Comparison of ENCODE assay signal across 9 cellular contexts in the genomic region with DNA sequence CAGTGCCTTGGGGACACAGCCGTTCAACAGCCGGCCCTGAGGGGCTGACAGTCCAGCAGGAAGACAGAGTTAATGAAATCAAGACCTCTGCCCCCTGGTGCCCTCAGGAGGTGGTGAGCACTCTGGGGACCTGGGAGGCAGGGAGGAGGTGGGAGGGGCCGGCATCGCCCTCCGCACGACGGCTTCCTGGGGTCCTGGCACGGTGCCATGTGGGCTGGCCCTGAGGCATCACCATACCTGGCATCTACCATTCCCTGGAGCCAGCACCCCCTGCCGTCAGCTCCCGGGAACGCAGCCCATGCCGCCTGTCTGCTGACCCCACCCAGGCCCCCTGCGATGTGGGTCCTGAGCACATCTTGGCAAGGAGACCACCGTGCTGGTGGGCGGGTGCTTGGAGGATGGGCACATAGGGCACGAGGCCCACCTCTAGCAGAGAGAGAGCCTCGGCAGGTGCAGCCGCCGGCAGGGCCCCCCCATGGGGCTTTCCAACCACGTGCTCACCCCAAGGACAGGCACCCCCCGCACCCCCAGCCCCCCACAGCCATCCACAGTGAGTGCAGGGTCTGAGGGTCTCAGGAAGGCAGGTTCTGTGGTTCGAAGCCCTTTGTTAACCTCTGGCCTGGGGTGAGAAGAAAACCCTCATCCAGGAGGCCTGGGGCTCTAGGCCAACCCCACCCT. TPM values are rescaled to one million over a fixed set of nuclear protein-coding genes. Genes with fewer than 3 reads are reported as not detected.
DNase-seq lines count a peak whose midpoint lies in the region; ATAC-seq, FAIRE-seq and TF ChIP-seq lines count a peak whose summit lies in the region.
"Had no signal": no experiment of that assay in that cellular context is flagged by ENCODE, and none has a peak within 500 bp of the region (broad histone marks: within the 10 kb centered on the region; RNA-seq: fewer than 3 reads in every experiment).

No MANE protein-coding gene starts in this region.

- peak in 1 of 2 donors; percentile 6 for TF ChIP-seq POLR2A in Peyer's patch (IDR thresholded peaks at IDR 0.05)

- no peak for FAIRE-seq in kidney (lab: Jason Lieb, UNC)
- FAIRE-seq: G401.6 had no signal

- H3K27ac ChIP-seq in cardiac muscle cell = no peak overlapping the region
- H3K27ac ChIP-seq in right atrium auricular region = no peak overlapping the region
- peak overlapping the region in 3 of 4 donors; percentile 53 to 69 (median 62) for H3K27ac ChIP-seq in Peyer's patch
- H3K27ac ChIP-seq in kidney (ENCODE audit: low read depth in 2 of 2, low read length in 2 of 2) = no peak overlapping the region

- H3K27me3 ChIP-seq in cardiac muscle cell = no peaks in the 10 kb centered on the region
- no peaks in the 10 kb centered on the region for H3K27me3 ChIP-seq in right atrium auricular region
- H3K27me3 ChIP-seq in Peyer's patch = no peaks in the 10 kb centered on the region

- TF ChIP-seq CTCF in cardiac muscle cell (IDR thresholded peaks at IDR 0.05; ENCODE audit: low read depth, low read length) (peak; percentile 46), right atrium auricular region (IDR thresholded peaks at IDR 0.05) (peak in 1 of 2 donors; percentile 58), Peyer's patch (IDR thresholded peaks at IDR 0.05) (peak in 5 of 6 experiments; percentile 15 to 93 (median 76)), kidney (IDR thresholded peaks at IDR 0.05; ENCODE audit: borderline replicate concordance, extremely low read depth, insufficient read depth) (peak; percentile 12)

- ATAC-seq in HG03139 (IDR thresholded peaks at IDR 0.05; ENCODE audit: unreplicated experiment) = no peak

- H3K9ac ChIP-seq in kidney (ENCODE audit: low read length in 2 of 2) = no peak overlapping the region

- H3K9me3 ChIP-seq in cardiac muscle cell (ENCODE audit: low read depth) = no peaks in the 10 kb centered on the region
- no peaks in the 10 kb centered on the region for H3K9me3 ChIP-seq in right atrium auricular region
- H3K9me3 ChIP-seq in Peyer's patch = no peaks in the 10 kb centered on the region
- no peaks in the 10 kb centered on the region for H3K9me3 ChIP-seq in kidney (ENCODE audit: control insufficient read depth in 1 of 2, low read length in 2 of 2)

- H3K4me1 ChIP-seq in cardiac muscle cell (ENCODE audit: low read depth) (peaks cover 6% of the 10 kb centered on the region), right atrium auricular region (peaks cover 0 to 3% of the 10 kb centered on the region in 2 donors), Peyer's patch (peaks cover 0 to 36% (median 7%) of the 10 kb centered on the region in 4 donors), kidney (ENCODE audit: control insufficient read depth in 1 of 2, insufficient read depth in 1 of 2, low read depth in 1 of 2, low read length in 2 of 2) (peaks cover 0 to 9% of the 10 kb centered on the region in 2 donors)

- no peaks in the 10 kb centered on the region for H3K36me3 ChIP-seq in cardiac muscle cell
- no peaks in the 10 kb centered on the region for H3K36me3 ChIP-seq in right atrium auricular region
- H3K36me3 ChIP-seq in Peyer's patch = no peaks in the 10 kb centered on the region
- H3K36me3 ChIP-seq in kidney (ENCODE audit: control insufficient read depth in 1 of 2, insufficient read depth in 2 of 2, low read length in 2 of 2) = no peaks in the 10 kb centered on the region

- intact Hi-C loops in kidney (cut with DNase I) = no loop called here

- DNase-seq in cardiac muscle cell (ENCODE audit: low read depth in 1 of 2, low spot score in 1 of 2) = peak; percentile 30 to 64
- no peak for DNase-seq in right atrium auricular region (ENCODE audit: low spot score)
- peak; percentile 73 to 92 (median 92) for DNase-seq in Peyer's patch
- DNase-seq in activated naive CD4-positive, alpha-beta T cell (lab: John Stamatoyannopoulos, UW) = peak in 3 of 4 experiments; percentile 19 to 60 (median 56)
- no peak for DNase-seq in kidney
- DNase-seq in stimulated activated CD8-positive, alpha-beta memory T cell treated with anti-CD3 and anti-CD28 coated beads, Interleukin-12 subunit alpha, Interleukin-12 subunit beta, amount 100 ng/mL, for 4 hours (ENCODE audit: low read depth) = peak; percentile 37
- DNase-seq in OCI-M1 (lab: John Stamatoyannopoulos, UW) = no peak

- no peak overlapping the region for H3K4me3 ChIP-seq in cardiac muscle cell
- H3K4me3 ChIP-seq in right atrium auricular region = no peak overlapping the region
- no peak overlapping the region for H3K4me3 ChIP-seq in Peyer's patch
- no peak overlapping the region for H3K4me3 ChIP-seq in kidney (ENCODE audit: low read length in 2 of 2)

RNA-seq across cellular contexts. Expression of a gene that starts 52.5 kb away (rescaled TPM):
- 9.4 and 11.9 TPM in 2 replicates for total RNA-seq in cardiac muscle cell
- 7.6 and 8.3 TPM in 2 replicates for polyA plus RNA-seq in cardiac muscle cell
- total RNA-seq in right atrium auricular region = 1 to 10 TPM; 1.7 to 2.4 TPM
- 1 to 10 TPM; 3.0 to 7.9 (median 4.9) TPM for total RNA-seq in Peyer's patch
- total RNA-seq in kidney = 9.2 TPM
- polyA plus RNA-seq in kidney (ENCODE audit: insufficient read depth, low read depth, low replicate concordance) = 1.9 TPM

Comparison
In these comparisons a context has a peak if more than half of its experiments do, and no peak if none do; other contexts are left out.
1. DNase-seq: peak in cardiac muscle cell (2 of 2), Peyer's patch (3 of 3), activated naive CD4-positive, alpha-beta T cell (3 of 4) and stimulated activated CD8-positive, alpha-beta memory T cell treated with anti-CD3 and anti-CD28 coated beads, Interleukin-12 subunit alpha, Interleukin-12 subunit beta, amount 100 ng/mL, for 4 hours (single experiment); none in right atrium auricular region (single experiment), kidney (single experiment) and OCI-M1 (single experiment).
2. H3K27ac ChIP-seq: peak in Peyer's patch (3 of 4); none in cardiac muscle cell (single experiment), right atrium auricular region (0 of 2) and kidney (0 of 2).